ENCODE assay signal across 28 cellular contexts in the genomic region with DNA sequence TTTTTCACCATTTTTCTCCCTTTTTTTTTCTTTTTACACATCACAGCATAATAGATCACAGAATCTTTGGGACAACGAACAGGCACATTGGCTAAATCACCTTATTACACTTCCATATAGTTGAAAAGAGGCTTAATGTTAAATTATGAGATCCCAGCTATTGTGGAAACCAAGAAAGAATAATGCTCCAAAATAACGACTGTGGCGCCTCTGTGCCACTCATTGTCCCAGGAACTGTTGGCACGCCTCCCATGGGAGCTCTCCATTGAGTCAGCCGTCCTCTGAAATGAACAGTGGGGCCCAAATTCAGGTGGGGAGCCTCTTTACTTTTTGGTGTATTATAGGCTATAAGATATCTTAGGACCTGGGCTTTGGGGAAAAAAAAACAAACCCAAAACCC.
DNase-seq lines count a peak whose midpoint lies in the region; ATAC-seq, FAIRE-seq and TF ChIP-seq lines count a peak whose summit lies in the region.
"Had no signal": no experiment of that assay in that cellular context is flagged by ENCODE, and none has a peak within 500 bp of the region (broad histone marks: within the 10 kb centered on the region; RNA-seq: fewer than 3 reads in every experiment).

No MANE protein-coding gene starts in this region.

- TF ChIP-seq EP300 in K562 (IDR thresholded peaks at IDR 0.05; ENCODE audit: low read length): no peak

- H3K36me3 Mint-ChIP-seq in progenitor cell of endocrine pancreas (ENCODE audit: insufficient read depth): no peaks in the 10 kb centered on the region
- H3K36me3 Mint-ChIP-seq: neural progenitor cell, type B pancreatic cell had no signal

- H3K27me3 ChIP-seq in SJCRH30 (no peaks in the 10 kb centered on the region), K562 (ENCODE audit: control insufficient read depth in 2 of 2, insufficient read depth in 2 of 2, low read length in 2 of 2) (no peaks in the 10 kb centered on the region), right cardiac atrium (ENCODE audit: control insufficient read depth, insufficient read depth) (no peaks in the 10 kb centered on the region), psoas muscle (ENCODE audit: insufficient read depth in 3 of 3, low read length in 2 of 3) (no peaks in the 10 kb centered on the region), ascending aorta (no peaks in the 10 kb centered on the region)
- H3K27me3 ChIP-seq: neural progenitor cell, sigmoid colon had no signal

- no peaks in the 10 kb centered on the region for H3K79me2 ChIP-seq in K562 (ENCODE audit: control insufficient read depth, insufficient read depth, low read length)
- H3K79me2 ChIP-seq: parathyroid adenoma had no signal

- H3K4me3 ChIP-seq in SJCRH30 (peak overlapping the region; percentile 58), K562 (no peak overlapping the region), right cardiac atrium (ENCODE audit: low read length) (no peak overlapping the region), psoas muscle (peak overlapping the region; percentile 53), ascending aorta (no peak overlapping the region)
- H3K4me3 ChIP-seq: HAP-1, lower lobe of right lung, neural progenitor cell, sigmoid colon had no signal

- POLR2A ChIA-PET in K562 (lab: Yijun Ruan, JAX): interaction anchor here (1.0 to 1.1 kb wide), 2 partner anchors 16 to 342 kb away, joined by 3 read pairs; no protein-coding TSS in a partner anchor

- no peaks in the 10 kb centered on the region for H3K27me3 Mint-ChIP-seq in progenitor cell of endocrine pancreas
- H3K27me3 Mint-ChIP-seq: type B pancreatic cell had no signal

- peaks cover 2% of the 10 kb centered on the region for H3K4me1 Mint-ChIP-seq in progenitor cell of endocrine pancreas (ENCODE audit: low read depth)

- in situ Hi-C loops in K562 (cut with MboI): no loop called here

- no peak for FAIRE-seq in K562 (lab: Jason Lieb, UNC)
- FAIRE-seq: endothelial cell of umbilical vein, keratinocyte had no signal

- no peaks in the 10 kb centered on the region for H4K20me1 ChIP-seq in K562 (replicated peaks; ENCODE audit: control insufficient read depth, insufficient read depth, low read length)

- no peak overlapping the region for H3K27ac Mint-ChIP-seq in progenitor cell of endocrine pancreas
- H3K27ac Mint-ChIP-seq: neural progenitor cell, type B pancreatic cell had no signal

- H3K9ac ChIP-seq in K562 (ENCODE audit: insufficient read depth in 1 of 2, low read depth in 2 of 2, low read length in 2 of 2): no peak overlapping the region
- H3K9ac ChIP-seq: KMS-11, neural progenitor cell, parathyroid adenoma had no signal

- H3K9me3 Mint-ChIP-seq in progenitor cell of endocrine pancreas (ENCODE audit: low read depth): peaks cover 10% of the 10 kb centered on the region

- CTCF ChIA-PET in K562 (lab: Yijun Ruan, JAX; ENCODE audit: low intra/inter-chr PET ratio): no interaction called here

- no peak for TF ChIP-seq RAD21 in K562 (CRISPR knock-in tag; conservative IDR thresholded peaks at IDR 0.05 in 1 of 2, IDR thresholded peaks at IDR 0.05 in 1 of 2)

- H3K9me1 ChIP-seq in K562 (ENCODE audit: control insufficient read depth, insufficient read depth, low read length): no peaks in the 10 kb centered on the region

- intact Hi-C loops in K562 (cut with micrococcal nuclease): loop anchor here (5.0 kb wide), 1 partner anchor 34 kb away; no protein-coding TSS in a partner anchor
- intact Hi-C loops in right cardiac atrium (cut with DNase I): no loop called here
- intact Hi-C loops in psoas muscle (cut with DNase I): no loop called here
- intact Hi-C loops in ascending aorta (cut with DNase I): no loop called here

- no peak overlapping the region for H3K4me3 Mint-ChIP-seq in progenitor cell of endocrine pancreas (ENCODE audit: low read depth)
- H3K4me3 Mint-ChIP-seq: neural progenitor cell, type B pancreatic cell had no signal

- no peak for TF ChIP-seq POLR2A in K562 (conservative IDR thresholded peaks at IDR 0.05)

- ATAC-seq in K562 (no peak), right cardiac atrium (no peak), psoas muscle (peak; percentile 43 to 60 (median 44))
- ATAC-seq: lower lobe of right lung, PC-3 had no signal

- H3K4me2 ChIP-seq in K562 (ENCODE audit: insufficient read depth, low read length): peak overlapping the region; percentile 51
- H3K4me2 ChIP-seq: KMS-11, neural progenitor cell had no signal

- H3K27ac ChIP-seq in SJCRH30 (peak overlapping the region; percentile 74), K562 (ENCODE audit: extremely low read depth, low read depth, low read length) (no peak overlapping the region), right cardiac atrium (ENCODE audit: low read length) (no peak overlapping the region), psoas muscle (peak overlapping the region; percentile 71), ascending aorta (no peak overlapping the region)
- H3K27ac ChIP-seq: KMS-11, lower lobe of right lung, neural progenitor cell, parathyroid adenoma, sigmoid colon had no signal

- no peaks in the 10 kb centered on the region for H3K36me3 ChIP-seq in SJCRH30
- no peaks in the 10 kb centered on the region for H3K36me3 ChIP-seq in K562 (ENCODE audit: control insufficient read depth, insufficient read depth, low read length)
- H3K36me3 ChIP-seq in psoas muscle (ENCODE audit: insufficient read depth in 1 of 2, low read depth in 1 of 2): no peaks in the 10 kb centered on the region
- H3K36me3 ChIP-seq in ascending aorta: no peaks in the 10 kb centered on the region
- H3K36me3 ChIP-seq: HAP-1, lower lobe of right lung, neural progenitor cell, sigmoid colon had no signal

- 45% methylated on average over 3 of the region's 5 CpGs for WGBS in K562 (ENCODE audit: insufficient coverage, low coverage, missing lambda C conversion rate)
- WGBS in right cardiac atrium: 74% methylated on average over 5 of the region's 5 CpGs
- WGBS in psoas muscle, 3 donors: 27 to 41% (median 38%) methylated on average over 5 of the region's 5 CpGs

- DNase-seq in SJCRH30: peak; percentile 40 to 67
- no peak for DNase-seq in K562 (ENCODE audit: extremely low read depth in 1 of 4, low spot score in 3 of 4)
- DNase-seq in right cardiac atrium: peak; percentile 16 to 60 (median 44)
- peak; percentile 19 to 61 for DNase-seq in psoas muscle
- no peak for DNase-seq in ascending aorta (ENCODE audit: low spot score in 2 of 2)
- DNase-seq in progenitor cell of endocrine pancreas (ENCODE audit: low spot score, unreplicated experiment): no peak
- DNase-seq in stimulated activated CD8-positive, alpha-beta memory T cell treated with anti-CD3 and anti-CD28 coated beads, Interleukin-4, amount 100 ng/mL, for 48 hours: no peak
- DNase-seq: activated CD4-positive, alpha-beta T cell treated with anti-CD3 and anti-CD28 coated beads, Interleukin-2, amount 50 U/mL, for 48 hours; activated CD4-positive, CD25-positive, alpha-beta regulatory T cell treated with anti-CD3 and anti-CD28 coated beads, Interleukin-2, amount 50 U/mL, for 72 hours; activated T-cell treated with anti-CD3 and anti-CD28 coated beads, Interleukin-2, amount 50 U/mL, for 48 hours; DND-41; GF-D8; lower lobe of right lung; MM.1S; NCI-H1105 treated with DMSO at 0.1 percent for 48 hours; NCI-H2029; NCI-H2227 treated with DMSO at 0.1 percent for 48 hours; NCI-H526; PC-3; sigmoid colon; stimulated activated CD4-positive, alpha-beta T cell treated with anti-CD3 and anti-CD28 coated beads, Interleukin-4, amount 100 ng/mL, for 24 hours had no signal

- H3K4me1 ChIP-seq in SJCRH30 (peaks cover 21% of the 10 kb centered on the region), K562 (replicated peaks in 1 of 2; ENCODE audit: control insufficient read depth in 2 of 2, insufficient read depth in 2 of 2, low read length in 2 of 2) (peaks cover 7 to 12% of the 10 kb centered on the region in 2 experiments; a peak in 4 of 5 replicates), right cardiac atrium (ENCODE audit: control insufficient read depth, insufficient read depth, low read length) (peaks cover 1% of the 10 kb centered on the region), psoas muscle (peaks cover 15% of the 10 kb centered on the region), ascending aorta (no peaks in the 10 kb centered on the region)
- H3K4me1 ChIP-seq: HAP-1, parathyroid adenoma had no signal

- TF ChIP-seq CTCF in K562 (IDR thresholded peaks at IDR 0.05 in 2 of 3, conservative IDR thresholded peaks at IDR 0.05 in 1 of 3; ENCODE audit: insufficient read depth in 2 of 3, low read depth in 1 of 3, low read length in 3 of 3): no peak
- no peak for TF ChIP-seq CTCF in psoas muscle (IDR thresholded peaks at IDR 0.05)
- TF ChIP-seq CTCF in ascending aorta (IDR thresholded peaks at IDR 0.05): no peak
- TF ChIP-seq CTCF in progenitor cell of endocrine pancreas (IDR thresholded peaks at IDR 0.05; ENCODE audit: unreplicated experiment): no peak

- no TSS peak for BruUV-seq in K562 (replicated peaks; lab: Mats Ljungman, UMichigan)

- H3K9me3 ChIP-seq in SJCRH30 (replicated peaks): peaks cover 14% of the 10 kb centered on the region
- peaks cover 10% of the 10 kb centered on the region for H3K9me3 ChIP-seq in K562 (replicated peaks; ENCODE audit: control insufficient read depth, insufficient read depth, low read depth, low read length)
- no peaks in the 10 kb centered on the region for H3K9me3 ChIP-seq in right cardiac atrium (ENCODE audit: control insufficient read depth, low read length)
- H3K9me3 ChIP-seq in psoas muscle: no peaks in the 10 kb centered on the region
- H3K9me3 ChIP-seq in ascending aorta: no peaks in the 10 kb centered on the region
- H3K9me3 ChIP-seq: HAP-1 had no signal

- H2AFZ ChIP-seq in K562 (ENCODE audit: low read depth, low read length): no peak overlapping the region
- H2AFZ ChIP-seq: neural progenitor cell, parathyroid adenoma had no signal

TF ChIP-seq in K562, 482 proteins besides CTCF, POLR2A, EP300 and RAD21 (continues in another document):
- TF ChIP-seq ELF1 (tag; IDR thresholded peaks at IDR 0.05) (no peak), NFRKB (IDR thresholded peaks at IDR 0.05; ENCODE audit: low read depth) (no peak), ZNF354B (CRISPR knock-in tag; IDR thresholded peaks at IDR 0.05) (no peak)

Comparison
In these comparisons a context has a peak if more than half of its experiments do, and no peak if none do; other contexts are left out.
1. DNase-seq: peak in SJCRH30 (2 of 2), right cardiac atrium (3 of 3) and psoas muscle (2 of 2); none in K562 (0 of 4), ascending aorta (0 of 2), progenitor cell of endocrine pancreas (single experiment) and stimulated activated CD8-positive, alpha-beta memory T cell treated with anti-CD3 and anti-CD28 coated beads, Interleukin-4, amount 100 ng/mL, for 48 hours (single experiment).
2. H3K27ac ChIP-seq: peak in SJCRH30 (single experiment) and psoas muscle (single experiment); none in K562 (single experiment), right cardiac atrium (single experiment) and ascending aorta (0 of 2).
3. H3K4me3 ChIP-seq: peak in SJCRH30 (single experiment) and psoas muscle (single experiment); none in K562 (single experiment), right cardiac atrium (single experiment) and ascending aorta (0 of 2).
4. ATAC-seq: peak in psoas muscle (4 of 4); none in K562 (single experiment) and right cardiac atrium (0 of 2).